ENCODE assay signal across 1 cellular context in genomic region chr11:101960231-101960630, GRCh38.
TF ChIP-seq lines count a peak whose summit lies in the region.

No MANE protein-coding gene starts in this region.

TF ChIP-seq in endothelial cell of umbilical vein, 7 proteins besides CTCF, POLR2A, EP300 and RAD21 (continued from another document):
- TF ChIP-seq EZH2 (IDR thresholded peaks at IDR 0.05; ENCODE audit: borderline replicate concordance, low read depth, low read length, severe bottlenecking) (no peak), JUN (IDR thresholded peaks at IDR 0.05; ENCODE audit: borderline replicate concordance, insufficient read depth, insufficient read length, low read depth) (no peak), POLR2AphosphoS5 (IDR thresholded peaks at IDR 0.05; ENCODE audit: insufficient read depth, low read depth, low read length) (no peak), MAX (IDR thresholded peaks at IDR 0.05; ENCODE audit: insufficient read depth, insufficient read length) (no peak), GATA2 (IDR thresholded peaks at IDR 0.05; ENCODE audit: insufficient read depth, insufficient read length, low read depth, low read length) (no peak)
